In genomic region chr20:9516658-9516987, GRCh38 we compare ENCODE assay signal across 11 cellular contexts. TPM values are rescaled to one million over a fixed set of nuclear protein-coding genes. Genes with fewer than 3 reads are reported as not detected.
DNase-seq lines count a peak whose midpoint lies in the region; ATAC-seq and TF ChIP-seq lines count a peak whose summit lies in the region.
"Had no signal": no experiment of that assay in that cellular context is flagged by ENCODE, and none has a peak within 500 bp of the region (broad histone marks: within the 10 kb centered on the region; RNA-seq: fewer than 3 reads in every experiment).

No MANE protein-coding gene starts in this region.

- H3K9me3 Mint-ChIP-seq in chondrocyte (ENCODE audit: low read depth), result no peaks in the 10 kb centered on the region

- H3K4me3 ChIP-seq in BE2C (ENCODE audit: low read depth, low read length) (peak overlapping the region; percentile 84), HFF-Myc (replicated peaks; ENCODE audit: low read depth, low read length) (0 out of 2 replicates have a peak overlapping the region, but pooled peaks have one; percentile 1), mesodermal cell (ENCODE audit: extremely low read depth, insufficient read depth, low read length, poor library complexity, severe bottlenecking) (peak overlapping the region; percentile 8)

- no peak for ATAC-seq in GM21447 (IDR thresholded peaks at IDR 0.05; ENCODE audit: unreplicated experiment)
- ATAC-seq in GM18907 (IDR thresholded peaks at IDR 0.05; ENCODE audit: unreplicated experiment), result no peak
- no peak for ATAC-seq in SK-N-SH treated with all-trans-retinoic acid at 6 μM for 48 hours

- H3K4me1 ChIP-seq in BE2C (peaks cover 9% of the 10 kb centered on the region), mesodermal cell (ENCODE audit: control insufficient read depth, insufficient read depth, low read length, poor library complexity, severe bottlenecking) (peaks cover 12% of the 10 kb centered on the region)

- H3K27me3 Mint-ChIP-seq in chondrocyte (ENCODE audit: low read depth), result peaks cover 48% of the 10 kb centered on the region

- H3K27ac Mint-ChIP-seq in chondrocyte (ENCODE audit: unreplicated experiment), result no peak overlapping the region

- H3K27me3 ChIP-seq in BE2C, result no peaks in the 10 kb centered on the region

- H3K36me3 Mint-ChIP-seq in chondrocyte (ENCODE audit: low read depth), result peaks cover 3% of the 10 kb centered on the region

- H3K4me3 Mint-ChIP-seq in chondrocyte (ENCODE audit: unreplicated experiment), result peak overlapping the region; percentile 71

- no peak overlapping the region for H3K27ac ChIP-seq in mesodermal cell (ENCODE audit: low read depth, low read length, severe bottlenecking)

- H3K4me1 Mint-ChIP-seq in chondrocyte (ENCODE audit: low read depth), result peaks cover 26% of the 10 kb centered on the region

- DNase-seq in BE2C (no peak), HFF-Myc (ENCODE audit: extremely low read depth, low read depth) (no peak), chondrocyte (ENCODE audit: low spot score) (no peak), NCI-H345 treated with DMSO at 0.1 percent for 48 hours (lab: John Stamatoyannopoulos, UW; ENCODE audit: unreplicated experiment) (no peak)
- DNase-seq: DMS79 treated with DMSO at 0.1 percent for 48 hours; effector memory CD4-positive, alpha-beta T cell; T-helper 9 cell had no signal

- H3K36me3 ChIP-seq in BE2C (peaks cover 59% of the 10 kb centered on the region), mesodermal cell (ENCODE audit: control insufficient read depth, insufficient read depth, low read length) (no peaks in the 10 kb centered on the region)

- H3K9me3 ChIP-seq in BE2C, result no peaks in the 10 kb centered on the region
- no peaks in the 10 kb centered on the region for H3K9me3 ChIP-seq in mesodermal cell (ENCODE audit: control insufficient read depth, low read length)

- TF ChIP-seq CTCF in BE2C (IDR thresholded peaks at IDR 0.05; ENCODE audit: low read depth, low read length), result peak; percentile 36; the same call in 1 of the 2 replicates
- no peak for TF ChIP-seq CTCF in HFF-Myc (IDR thresholded peaks at IDR 0.05; ENCODE audit: low read depth, low read length, missing control alignments)
- TF ChIP-seq CTCF in chondrocyte (IDR thresholded peaks at IDR 0.05), result no peak

- WGBS in mesodermal cell (ENCODE audit: insufficient coverage in 2 of 2), 2 experiments, result 32 to 38% methylated on average over 10 to 12 of the region's 13 CpGs

TF ChIP-seq in SK-N-SH treated with all-trans-retinoic acid at 6 μM for 48 hours, 23 proteins besides CTCF, POLR2A, EP300 and RAD21:
- no peak for TF ChIP-seq ZC3H10 (CRISPR knock-in tag; IDR thresholded peaks at IDR 0.05)
- TF ChIP-seq TSHZ2 (CRISPR knock-in tag; IDR thresholded peaks at IDR 0.05), result no peak
- no peak for TF ChIP-seq ARNTL (CRISPR knock-in tag; IDR thresholded peaks at IDR 0.05; ENCODE audit: borderline replicate concordance, low read depth)
- TF ChIP-seq ZFP30 (CRISPR knock-in tag; IDR thresholded peaks at IDR 0.05), result no peak
- TF ChIP-seq SNAI2 (CRISPR knock-in tag; IDR thresholded peaks at IDR 0.05), result no peak
- no peak for TF ChIP-seq RARB (CRISPR knock-in tag; IDR thresholded peaks at IDR 0.05)
- no peak for TF ChIP-seq PPARA (CRISPR knock-in tag; IDR thresholded peaks at IDR 0.05; ENCODE audit: borderline replicate concordance)
- no peak for TF ChIP-seq CREB5 (CRISPR knock-in tag; IDR thresholded peaks at IDR 0.05; ENCODE audit: low read depth)
- TF ChIP-seq CSDC2 (CRISPR knock-in tag; IDR thresholded peaks at IDR 0.05), result no peak
- no peak for TF ChIP-seq ESRRG (CRISPR knock-in tag; IDR thresholded peaks at IDR 0.05)

RNA-seq across cellular contexts. Expression of gene LAMP5, which starts 2.2 kb away (rescaled TPM):
- polyA plus RNA-seq in BE2C (2012; ENCODE audit: insufficient read depth, insufficient read length, low read depth), result 246 TPM
- total RNA-seq in chondrocyte, result 2.5 to 2.9 TPM (median 2.6 TPM) in 3 replicates
- 0.81 TPM for polyA plus RNA-seq in mesodermal cell (2013, experiment 1 of 2)
- 0.71 TPM for polyA plus RNA-seq in mesodermal cell (2013, experiment 2 of 2)

Comparison
In these comparisons a context has a peak if more than half of its experiments do, and no peak if none do; other contexts are left out.
1. H3K4me3 ChIP-seq: peak in every context shown above with its lines; median percentile 84 in BE2C; 8 in mesodermal cell; 1 in HFF-Myc.